ENCODE assay signal across 35 cellular contexts in genomic region chr1:200727257-200727656, GRCh38.
"Had no signal": no experiment of that assay in that cellular context is flagged by ENCODE, and none has a peak within 500 bp of the region (broad histone marks: within the 10 kb centered on the region; RNA-seq: fewer than 3 reads in every experiment).

No MANE protein-coding gene starts in this region.

- H3K9me3 ChIP-seq: MG63 had no signal

- DNase-seq: Karpas-422, Kasumi-1, MG63, MM.1S, MV-4-11, NCI-H1048, NCI-H1092, NCI-H1092 treated with DMSO at 0.1 percent for 48 hours, NCI-H1105, NCI-H1105 treated with DMSO at 0.1 percent for 48 hours, NCI-H1417, NCI-H1417 treated with DMSO at 0.1 percent for 48 hours, NCI-H1436, NCI-H1436 treated with DMSO at 0.1 percent for 48 hours, NCI-H146, NCI-H1694, NCI-H1694 treated with DMSO at 0.1 percent for 48 hours, NCI-H187, NCI-H187 treated with DMSO at 0.1 percent for 48 hours, NCI-H1930, NCI-H2029, NCI-H2029 treated with DMSO at 0.1 percent for 48 hours, NCI-H2081, NCI-H2081 treated with DMSO at 0.1 percent for 48 hours, NCI-H2107, NCI-H2171, NCI-H2171 treated with DMSO at 0.1 percent for 48 hours, NCI-H2227 treated with DMSO at 0.1 percent for 48 hours, NCI-H345, NCI-H446, NCI-H446 treated with DMSO at 0.1 percent for 48 hours, NCI-H510A, NCI-H510A treated with DMSO at 0.1 percent for 48 hours, NCI-H524 had no signal

- H3K27ac ChIP-seq: KMS-11 had no signal

- H3K4me2 ChIP-seq: KMS-11 had no signal

- H3K9ac ChIP-seq: KMS-11 had no signal

- H3K36me3 ChIP-seq: MG63 had no signal

- H3K27me3 ChIP-seq: MG63 had no signal

- H3K4me3 ChIP-seq: MG63 had no signal
